ENCODE assay signal across 9 cellular contexts in genomic region chr20:3933126-3933684, GRCh38. TPM values are rescaled to one million over a fixed set of nuclear protein-coding genes. Genes with fewer than 3 reads are reported as not detected.
DNase-seq lines count a peak whose midpoint lies in the region; ATAC-seq and TF ChIP-seq lines count a peak whose summit lies in the region.
"Had no signal": no experiment of that assay in that cellular context is flagged by ENCODE, and none has a peak within 500 bp of the region (broad histone marks: within the 10 kb centered on the region; RNA-seq: fewer than 3 reads in every experiment).

No MANE protein-coding gene starts in this region.

- WGBS in adrenal gland, 4 donors = 51 to 68% (median 64%) methylated on average over 7 of the region's 7 CpGs

- no peaks in the 10 kb centered on the region for H3K9me3 ChIP-seq in right atrium auricular region
- no peaks in the 10 kb centered on the region for H3K9me3 ChIP-seq in adrenal gland (replicated peaks in 1 of 3)
- H3K9me3 ChIP-seq in muscle layer of duodenum (ENCODE audit: control insufficient read depth in 1 of 2, low read length in 2 of 2) = no peaks in the 10 kb centered on the region

- peaks cover 0 to 51% of the 10 kb centered on the region in 2 donors for H3K4me1 ChIP-seq in right atrium auricular region
- H3K4me1 ChIP-seq in adrenal gland (replicated peaks in 1 of 2) = peaks cover 36 to 47% of the 10 kb centered on the region in 2 donors
- H3K4me1 ChIP-seq in muscle layer of duodenum (ENCODE audit: control insufficient read depth in 1 of 2, insufficient read depth in 2 of 2, low read length in 2 of 2) = peaks cover 9 to 35% of the 10 kb centered on the region in 2 donors

- H3K4me3 ChIP-seq in right atrium auricular region = peak overlapping the region in 1 of 2 donors; percentile 48
- peak overlapping the region in 1 of 4 donors; percentile 32 for H3K4me3 ChIP-seq in adrenal gland
- H3K4me3 ChIP-seq in muscle layer of duodenum (ENCODE audit: low read depth in 1 of 2, low read length in 2 of 2) = peak overlapping the region; percentile 69 to 70
- no peak overlapping the region for H3K4me3 ChIP-seq in H7 (ENCODE audit: insufficient read depth, low read depth, low read length)

- no peak for TF ChIP-seq POLR2A in adrenal gland (IDR thresholded peaks at IDR 0.05)

- no peaks in the 10 kb centered on the region for H3K36me3 ChIP-seq in right atrium auricular region
- no peaks in the 10 kb centered on the region for H3K36me3 ChIP-seq in adrenal gland (replicated peaks in 1 of 2)
- no peaks in the 10 kb centered on the region for H3K36me3 ChIP-seq in muscle layer of duodenum (ENCODE audit: control insufficient read depth in 1 of 2, insufficient read depth in 2 of 2, low read length in 2 of 2)
- H3K36me3 ChIP-seq in H7 (replicated peaks; ENCODE audit: control insufficient read depth, insufficient read depth, low read length) = no peaks in the 10 kb centered on the region; the same call in none of the 2 replicates

- no peaks in the 10 kb centered on the region for H3K27me3 ChIP-seq in right atrium auricular region
- no peaks in the 10 kb centered on the region for H3K27me3 ChIP-seq in adrenal gland
- no peaks in the 10 kb centered on the region for H3K27me3 ChIP-seq in muscle layer of duodenum (ENCODE audit: low read depth, low read length)
- H3K27me3 ChIP-seq in H7 (ENCODE audit: control insufficient read depth, insufficient read depth, low read length) = no peaks in the 10 kb centered on the region

- H3K27ac ChIP-seq in right atrium auricular region = peak overlapping the region; percentile 73
- peak overlapping the region in 3 of 5 donors; percentile 75 to 90 (median 76) for H3K27ac ChIP-seq in adrenal gland
- no peak overlapping the region for H3K27ac ChIP-seq in muscle layer of duodenum (ENCODE audit: low read length)

- TF ChIP-seq CTCF in right atrium auricular region (IDR thresholded peaks at IDR 0.05) = no peak
- no peak for TF ChIP-seq CTCF in adrenal gland (IDR thresholded peaks at IDR 0.05)

- ATAC-seq in HG03378 (IDR thresholded peaks at IDR 0.05; ENCODE audit: unreplicated experiment) (no peak), GM19351 (IDR thresholded peaks at IDR 0.05; ENCODE audit: unreplicated experiment) (no peak)

- DNase-seq in right atrium auricular region (ENCODE audit: low spot score) (no peak), cardiac septum (ENCODE audit: low spot score) (no peak), adrenal gland (no peak), SK-N-DZ (ENCODE audit: low spot score) (no peak), H7 (no peak)
- DNase-seq: NCI-H2081 had no signal

- intact Hi-C loops in cardiac septum (cut with DNase I) (loop anchor here (5.0 kb wide), 2 partner anchors 79 to 134 kb away; no protein-coding TSS in a partner anchor), adrenal gland (cut with DNase I) (no loop called here)

RNA-seq across cellular contexts. Expression of gene PANK2, which starts 44.0 kb away (rescaled TPM):
- total RNA-seq in right atrium auricular region (10 to 100 TPM; 15.5 to 19.5 TPM), cardiac septum (21.5 TPM), adrenal gland (10 to 100 TPM; 32.5 to 70.1 (median 47.5) TPM)
- polyA plus RNA-seq in adrenal gland = 10 to 100 TPM; 34.3 to 58.0 (median 44.7) TPM
- polyA plus RNA-seq in SK-N-DZ (2014; cell fraction: cytosol; rRNA removed) = 58.4 and 72.3 TPM in 2 replicates
- 42.2 and 45.7 TPM in 2 replicates for polyA plus RNA-seq in SK-N-DZ (2014; cell fraction: nucleus; rRNA removed)
- total RNA-seq in H7 (2014; rRNA removed; shearing (Covaris generic)) = 46.8 and 61.5 TPM in 2 replicates
